10 cellular contexts compared by ENCODE assay signal in the genomic region with DNA sequence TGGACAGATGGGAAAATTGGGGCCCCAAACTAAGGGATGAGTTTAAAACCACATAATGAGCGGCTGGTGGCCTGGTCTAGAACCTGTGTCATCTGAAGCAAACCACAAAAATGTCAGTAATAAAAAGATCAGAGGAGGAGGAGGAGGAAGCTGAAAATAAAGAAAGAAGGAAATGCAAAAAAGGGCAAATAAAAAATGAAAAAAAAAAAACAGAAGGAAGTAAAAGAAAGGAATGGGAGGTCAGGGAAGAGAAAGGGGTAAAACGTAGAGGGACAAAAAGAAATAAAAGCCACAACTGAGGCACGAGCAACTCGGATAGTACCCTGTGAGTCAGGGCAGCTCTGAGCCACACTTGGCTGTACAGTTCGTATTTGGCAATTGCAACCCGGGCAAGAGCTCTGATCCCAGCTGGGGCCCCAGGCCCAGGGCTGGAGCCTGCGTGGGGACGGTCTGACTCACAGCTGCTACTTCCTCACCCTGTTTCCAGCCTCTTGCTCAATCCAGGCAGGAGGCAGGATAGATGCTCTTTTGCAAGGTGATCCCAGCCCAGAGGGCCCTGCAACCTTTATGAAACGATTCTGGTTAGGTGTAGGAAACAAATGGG.
DNase-seq lines count a peak whose midpoint lies in the region; ATAC-seq, FAIRE-seq and TF ChIP-seq lines count a peak whose summit lies in the region.
"Had no signal": no experiment of that assay in that cellular context is flagged by ENCODE, and none has a peak within 500 bp of the region (broad histone marks: within the 10 kb centered on the region; RNA-seq: fewer than 3 reads in every experiment).

No MANE protein-coding gene starts in this region.

- H3K4me1 ChIP-seq in HepG2 (ENCODE audit: insufficient read depth, low read length): peaks cover 57% of the 10 kb centered on the region

- in situ Hi-C loops in HepG2 (cut with HindIII; ENCODE audit: extremely low pct_ligation_motif_present, low pct_unique_long_range_greater_than_20kb): no loop called here

- H3K27me3 Mint-ChIP-seq in stimulated activated naive CD8-positive, alpha-beta T cell treated with anti-CD3 and anti-CD28 coated beads, Interleukin-15, amount 100 ng/mL, for 72 hours: no peaks in the 10 kb centered on the region

- peak overlapping the region; percentile 43 for H3K4me2 ChIP-seq in HepG2 (ENCODE audit: low read depth, low read length)

- H3K27ac Mint-ChIP-seq in stimulated activated naive CD8-positive, alpha-beta T cell treated with anti-CD3 and anti-CD28 coated beads, Interleukin-15, amount 100 ng/mL, for 72 hours: peak overlapping the region in 1 of 2 donors; percentile 94

- TF ChIP-seq CTCF in HepG2 (CRISPR knock-in tag; IDR thresholded peaks at IDR 0.05): 0 out of 2 replicates have a peak, but pooled peaks have one; percentile 20

- peak overlapping the region; percentile 38 for H3K27ac ChIP-seq in HepG2 (ENCODE audit: extremely low read length, insufficient read depth, low read length)
- H3K27ac ChIP-seq: dorsolateral prefrontal cortex had no signal

- intact Hi-C loops in HepG2 (cut with micrococcal nuclease; ENCODE audit: unreplicated experiment): loop anchor here (5.0 kb wide), 1 partner anchor 607 kb away; no protein-coding TSS in a partner anchor

- no peaks in the 10 kb centered on the region for H3K9me3 Mint-ChIP-seq in stimulated activated naive CD8-positive, alpha-beta T cell treated with anti-CD3 and anti-CD28 coated beads, Interleukin-15, amount 100 ng/mL, for 72 hours

- no peaks in the 10 kb centered on the region for H3K79me2 ChIP-seq in HepG2 (ENCODE audit: insufficient read depth, low read length)

- peak; percentile 82 for FAIRE-seq in HepG2 (lab: Jason Lieb, UNC)

- POLR2A ChIA-PET in HepG2 (lab: Yijun Ruan, JAX): interaction anchor here (0.6 to 2.0 kb wide), 3 partner anchors 17 to 24 kb away, joined by 3 to 19 read pairs (median 3); no protein-coding TSS in a partner anchor

- 13% methylated on average over 6 of the region's 9 CpGs for WGBS in HepG2 (ENCODE audit: low lambda C conversion rate)

- H3K4me1 Mint-ChIP-seq in stimulated activated naive CD8-positive, alpha-beta T cell treated with anti-CD3 and anti-CD28 coated beads, Interleukin-15, amount 100 ng/mL, for 72 hours: peaks cover 7% of the 10 kb centered on the region

- no peaks in the 10 kb centered on the region for H3K9me3 ChIP-seq in HepG2 (ENCODE audit: low read length)

- peak; percentile 9 for DNase-seq in stimulated activated naive CD8-positive, alpha-beta T cell treated with anti-CD3 and anti-CD28 coated beads, Interleukin-15, Interleukin-2, amounts not matched to agents 100 U/mL and 50 U/mL, for 24 hours
- DNase-seq in stimulated activated naive CD8-positive, alpha-beta T cell treated with anti-CD3 and anti-CD28 coated beads, Interleukin-15, amount 100 ng/mL, for 72 hours: no peak
- peak; percentile 85 for DNase-seq in brain pericyte (ENCODE audit: low read depth, low spot score)
- peak; percentile 91 for DNase-seq in HepG2 (ENCODE audit: low spot score)
- no peak for DNase-seq in D341Med (ENCODE audit: low spot score)
- no peak for DNase-seq in stimulated activated naive CD4-positive, alpha-beta T cell (lab: John Stamatoyannopoulos, UW)
- DNase-seq: NCI-H1048 had no signal

- CTCF ChIA-PET in HepG2 (lab: Yijun Ruan, JAX; ENCODE audit: low intra/inter-chr PET ratio, low total read pairs): no interaction called here

- BruUV-seq in HepG2 (replicated peaks; lab: Mats Ljungman, UMichigan): no TSS peak

- no peak overlapping the region for H2AFZ ChIP-seq in HepG2 (ENCODE audit: low read length)

- peak; percentile 51 for TF ChIP-seq RAD21 in HepG2 (CRISPR knock-in tag; IDR thresholded peaks at IDR 0.05)

- H3K36me3 ChIP-seq in HepG2 (replicated peaks in 1 of 2; ENCODE audit: control insufficient read depth in 1 of 2, insufficient read depth in 2 of 2, low read length in 2 of 2): no peaks in the 10 kb centered on the region

- peak; percentile 73 for ATAC-seq in stimulated activated naive CD8-positive, alpha-beta T cell treated with anti-CD3 and anti-CD28 coated beads, Interleukin-15, Interleukin-2, amounts not matched to agents 100 U/mL and 50 U/mL, for 24 hours
- ATAC-seq in stimulated activated naive CD8-positive, alpha-beta T cell treated with anti-CD3 and anti-CD28 coated beads, Interleukin-15, amount 100 ng/mL, for 72 hours: no peak
- peak; percentile 95 for ATAC-seq in HepG2
- ATAC-seq in GM18502 (IDR thresholded peaks at IDR 0.05; ENCODE audit: poor library complexity, unreplicated experiment): no peak
- no peak for ATAC-seq in GM21529 (IDR thresholded peaks at IDR 0.05; ENCODE audit: unreplicated experiment)

- TF ChIP-seq POLR2A in HepG2 (IDR thresholded peaks at IDR 0.05; ENCODE audit: insufficient read depth in 1 of 2, low read depth in 2 of 2, low read length in 2 of 2): no peak

- H4K20me1 ChIP-seq in HepG2 (ENCODE audit: insufficient read depth, low read length): no peaks in the 10 kb centered on the region

- no peak overlapping the region for H3K4me3 Mint-ChIP-seq in stimulated activated naive CD8-positive, alpha-beta T cell treated with anti-CD3 and anti-CD28 coated beads, Interleukin-15, amount 100 ng/mL, for 72 hours

- no peaks in the 10 kb centered on the region for H3K27me3 ChIP-seq in HepG2 (ENCODE audit: control insufficient read depth in 1 of 2, insufficient read depth in 2 of 2, low read length in 2 of 2)
- H3K27me3 ChIP-seq: dorsolateral prefrontal cortex had no signal

- H3K9ac ChIP-seq in HepG2 (ENCODE audit: insufficient read depth, low read depth, low read length): no peak overlapping the region

- TF ChIP-seq EP300 in HepG2 (IDR thresholded peaks at IDR 0.05; ENCODE audit: low read depth in 2 of 2, low read length in 2 of 2) (peak; percentile 71 to 75; a peak in 3 of 4 replicates), HepG2 (CRISPR knock-in tag; IDR thresholded peaks at IDR 0.05; ENCODE audit: borderline replicate concordance) (peak; percentile 52; the same call in 1 of the 2 replicates)

- no peak overlapping the region for H3K4me3 ChIP-seq in HepG2 (replicated peaks in 1 of 3; ENCODE audit: insufficient read depth in 1 of 3, low read depth in 2 of 3, low read length in 3 of 3)
- H3K4me3 ChIP-seq: dorsolateral prefrontal cortex had no signal

TF ChIP-seq in HepG2, 621 proteins besides CTCF, POLR2A, EP300 and RAD21 (continues in another document):
- no peak for TF ChIP-seq SKI (IDR thresholded peaks at IDR 0.05; ENCODE audit: partially characterized antibody)
- TF ChIP-seq SNAI1 (CRISPR knock-in tag; IDR thresholded peaks at IDR 0.05; ENCODE audit: borderline replicate concordance): no peak
- TF ChIP-seq, protein P1, sequence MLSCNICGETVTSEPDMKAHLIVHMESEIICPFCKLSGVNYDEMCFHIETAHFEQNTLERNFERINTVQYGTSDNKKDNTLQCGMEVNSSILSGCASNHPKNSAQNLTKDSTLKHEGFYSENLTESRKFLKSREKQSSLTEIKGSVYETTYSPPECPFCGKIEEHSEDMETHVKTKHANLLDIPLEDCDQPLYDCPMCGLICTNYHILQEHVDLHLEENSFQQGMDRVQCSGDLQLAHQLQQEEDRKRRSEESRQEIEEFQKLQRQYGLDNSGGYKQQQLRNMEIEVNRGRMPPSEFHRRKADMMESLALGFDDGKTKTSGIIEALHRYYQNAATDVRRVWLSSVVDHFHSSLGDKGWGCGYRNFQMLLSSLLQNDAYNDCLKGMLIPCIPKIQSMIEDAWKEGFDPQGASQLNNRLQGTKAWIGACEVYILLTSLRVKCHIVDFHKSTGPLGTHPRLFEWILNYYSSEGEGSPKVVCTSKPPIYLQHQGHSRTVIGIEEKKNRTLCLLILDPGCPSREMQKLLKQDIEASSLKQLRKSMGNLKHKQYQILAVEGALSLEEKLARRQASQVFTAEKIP (CRISPR knock-in tag; IDR thresholded peaks at IDR 0.05; ENCODE audit: borderline replicate concordance): no peak
- no peak for TF ChIP-seq ZSCAN31 (CRISPR knock-in tag; IDR thresholded peaks at IDR 0.05; ENCODE audit: low read depth)
- no peak for TF ChIP-seq RFXANK (CRISPR knock-in tag; IDR thresholded peaks at IDR 0.05)
- TF ChIP-seq NCOA2 (CRISPR knock-in tag; IDR thresholded peaks at IDR 0.05): peak; percentile 50
- TF ChIP-seq ZKSCAN1 (IDR thresholded peaks at IDR 0.05; ENCODE audit: low read length): no peak
- TF ChIP-seq ZNF343 (CRISPR knock-in tag; IDR thresholded peaks at IDR 0.05): no peak
- TF ChIP-seq SAP130 (CRISPR knock-in tag; IDR thresholded peaks at IDR 0.05; ENCODE audit: low read depth): peak; percentile 79
- no peak; the same call in 1 of the 2 replicates for TF ChIP-seq RNF2 (conservative IDR thresholded peaks at IDR 0.05; ENCODE audit: low read depth)
- TF ChIP-seq ZNF446 (CRISPR knock-in tag; IDR thresholded peaks at IDR 0.05): no peak
- no peak for TF ChIP-seq RARG (CRISPR knock-in tag; IDR thresholded peaks at IDR 0.05; ENCODE audit: low read depth)
- TF ChIP-seq KLF16 (CRISPR knock-in tag; IDR thresholded peaks at IDR 0.05): peak in 1 of 2 experiments; percentile 63; a peak in 2 of 4 replicates
- no peak for TF ChIP-seq MZF1 (CRISPR knock-in tag; IDR thresholded peaks at IDR 0.05; ENCODE audit: borderline replicate concordance)
- no peak for TF ChIP-seq ZNF749 (CRISPR knock-in tag; IDR thresholded peaks at IDR 0.05; ENCODE audit: borderline replicate concordance)
- TF ChIP-seq ZNF607 (CRISPR knock-in tag; IDR thresholded peaks at IDR 0.05; ENCODE audit: borderline replicate concordance): no peak
- peak; percentile 72 for TF ChIP-seq HDAC1 (CRISPR knock-in tag; IDR thresholded peaks at IDR 0.05)
- no peak for TF ChIP-seq CREM (IDR thresholded peaks at IDR 0.05)
- no peak for TF ChIP-seq CREM (CRISPR knock-in tag; IDR thresholded peaks at IDR 0.05)
- no peak for TF ChIP-seq ZNF563 (CRISPR knock-in tag; IDR thresholded peaks at IDR 0.05)

Comparison
In these comparisons a context has a peak if more than half of its experiments do, and no peak if none do; other contexts are left out.
1. ATAC-seq: peak in stimulated activated naive CD8-positive, alpha-beta T cell treated with anti-CD3 and anti-CD28 coated beads, Interleukin-15, Interleukin-2, amounts not matched to agents 100 U/mL and 50 U/mL, for 24 hours (single experiment) and HepG2 (single experiment); none in stimulated activated naive CD8-positive, alpha-beta T cell treated with anti-CD3 and anti-CD28 coated beads, Interleukin-15, amount 100 ng/mL, for 72 hours (single experiment), GM18502 (single experiment) and GM21529 (single experiment).
2. DNase-seq: peak in stimulated activated naive CD8-positive, alpha-beta T cell treated with anti-CD3 and anti-CD28 coated beads, Interleukin-15, Interleukin-2, amounts not matched to agents 100 U/mL and 50 U/mL, for 24 hours (single experiment), brain pericyte (single experiment) and HepG2 (single experiment); none in stimulated activated naive CD8-positive, alpha-beta T cell treated with anti-CD3 and anti-CD28 coated beads, Interleukin-15, amount 100 ng/mL, for 72 hours (0 of 2), D341Med (single experiment) and stimulated activated naive CD4-positive, alpha-beta T cell (0 of 6).